ENCODE assay signal across 2 cellular contexts in genomic region chr2:43270930-43271615, GRCh38.
TF ChIP-seq lines count a peak whose summit lies in the region.

No MANE protein-coding gene starts in this region.

TF ChIP-seq in A549, 52 proteins besides CTCF, POLR2A, EP300 and RAD21 (continued from another document):
- no peak for TF ChIP-seq KDM1A (IDR thresholded peaks at IDR 0.05; ENCODE audit: low read depth)
- TF ChIP-seq CHD4 (IDR thresholded peaks at IDR 0.05; ENCODE audit: borderline replicate concordance) = no peak
- TF ChIP-seq PHF8 (IDR thresholded peaks at IDR 0.05; ENCODE audit: borderline replicate concordance, low read depth) = no peak
- no peak for TF ChIP-seq HMGXB4 (CRISPR knock-in tag; IDR thresholded peaks at IDR 0.05; ENCODE audit: borderline replicate concordance)
- TF ChIP-seq EHMT2 (IDR thresholded peaks at IDR 0.05; ENCODE audit: low read depth) = no peak
TF ChIP-seq in A549: peak in this region for 0.

TF ChIP-seq in Ishikawa, 13 proteins besides CTCF, POLR2A, EP300 and RAD21 (continued from another document):
- TF ChIP-seq USF1 (IDR thresholded peaks at IDR 0.05) (no peak), CEBPB (IDR thresholded peaks at IDR 0.05) (no peak), YY1 (IDR thresholded peaks at IDR 0.05; ENCODE audit: low read depth) (no peak), FOXM1 (IDR thresholded peaks at IDR 0.05; ENCODE audit: borderline replicate concordance, low read depth) (no peak), ZBTB7A (IDR thresholded peaks at IDR 0.05; ENCODE audit: low read depth) (no peak), NFIC (IDR thresholded peaks at IDR 0.05) (no peak), CREB1 (IDR thresholded peaks at IDR 0.05; ENCODE audit: low read depth) (no peak)
TF ChIP-seq in Ishikawa: peak in this region for 0.
